ENCODE assay signal across 9 cellular contexts in genomic region chr12:53207042-53207441, GRCh38. TPM values are rescaled to one million over a fixed set of nuclear protein-coding genes. Genes with fewer than 3 reads are reported as not detected.
DNase-seq lines count a peak whose midpoint lies in the region; ATAC-seq and TF ChIP-seq lines count a peak whose summit lies in the region.
"Had no signal": no experiment of that assay in that cellular context is flagged by ENCODE, and none has a peak within 500 bp of the region (broad histone marks: within the 10 kb centered on the region; RNA-seq: fewer than 3 reads in every experiment).

ITGB7 (minus strand) TSS chr12:53207251; CDS start chr12:53200443, 6,808 bp downstream.

- peaks cover 6 to 12% of the 10 kb centered on the region in 2 donors for H3K36me3 ChIP-seq in mucosa of rectum (ENCODE audit: control insufficient read depth in 2 of 2, insufficient read depth in 2 of 2, low read length in 2 of 2)
- peaks cover 0 to 24% (median 22%) of the 10 kb centered on the region in 9 donors for H3K36me3 ChIP-seq in heart left ventricle

- peak within 1 kb of the TSS; percentile 83 for H3K4me3 Mint-ChIP-seq in activated CD8-positive, alpha-beta T cell treated with anti-CD3 and anti-CD28 coated beads, Interleukin-2, amount 10 ng/mL, durations not matched to agents 7 days and 5 days

- H3K4me1 ChIP-seq in mucosa of rectum (ENCODE audit: control insufficient read depth in 2 of 2, insufficient read depth in 2 of 2, low read length in 2 of 2) (peaks cover 9 to 21% of the 10 kb centered on the region in 2 donors), heart left ventricle (peaks cover 0 to 69% (median 10%) of the 10 kb centered on the region in 12 donors)

- H3K27me3 ChIP-seq in mucosa of rectum (ENCODE audit: control insufficient read depth in 2 of 2, insufficient read depth in 2 of 2, low read length in 2 of 2) = no peaks in the 10 kb centered on the region
- H3K27me3 ChIP-seq in heart left ventricle = no peaks in the 10 kb centered on the region

- intact Hi-C loops in heart left ventricle (cut with DNase I) = no loop called here

- no peak for TF ChIP-seq POLR2A in heart left ventricle (IDR thresholded peaks at IDR 0.05)

- DNase-seq in DMS153 (lab: John Stamatoyannopoulos, UW) = peak; percentile 24
- no peak for DNase-seq in DMS153 treated with DMSO at 0.1 percent for 48 hours (lab: John Stamatoyannopoulos, UW; ENCODE audit: unreplicated experiment)
- peak in 59 of 76 experiments; percentile 12 to 75 (median 44) for DNase-seq in HUDEP-2 (lab: John Stamatoyannopoulos, UW; ENCODE audit: unreplicated experiment in 76 of 76)
- DNase-seq in activated CD8-positive, alpha-beta T cell treated with anti-CD3 and anti-CD28 coated beads, Interleukin-2, amount 10 ng/mL, durations not matched to agents 7 days and 5 days = peak; percentile 89
- DNase-seq in NCI-H524 treated with DMSO at 0.1 percent for 48 hours (lab: John Stamatoyannopoulos, UW) = no peak
- DNase-seq in foreskin melanocyte = no peak
- DNase-seq in heart left ventricle = no peak

- ATAC-seq in activated CD8-positive, alpha-beta T cell treated with anti-CD3 and anti-CD28 coated beads, Interleukin-2, amount 10 ng/mL, durations not matched to agents 7 days and 5 days = peak; percentile 75
- ATAC-seq in heart left ventricle = no peak

- H3K27me3 Mint-ChIP-seq in activated CD8-positive, alpha-beta T cell treated with anti-CD3 and anti-CD28 coated beads, Interleukin-2, amount 10 ng/mL, durations not matched to agents 7 days and 5 days (ENCODE audit: low read depth) = no peaks in the 10 kb centered on the region

- H3K36me3 Mint-ChIP-seq in activated CD8-positive, alpha-beta T cell treated with anti-CD3 and anti-CD28 coated beads, Interleukin-2, amount 10 ng/mL, durations not matched to agents 7 days and 5 days (ENCODE audit: low read depth) = peaks cover 68% of the 10 kb centered on the region

- WGBS in heart left ventricle, 4 donors = 54 to 73% (median 62%) methylated on average over 5 of the region's 5 CpGs

- CTCF ChIA-PET in activated CD8-positive, alpha-beta T cell treated with anti-CD3 and anti-CD28 coated beads, Interleukin-2, amount 10 ng/mL, durations not matched to agents 7 days and 5 days (lab: Charles Lee) = interaction anchor here (1.1 to 12.7 kb wide), 5 partner anchors 12 to 114 kb away, joined by 5 to 192 read pairs (median 30); partner anchors contain the start of genes AAAS, MYG1 and PFDN5

- no peak for TF ChIP-seq CTCF in heart left ventricle (IDR thresholded peaks at IDR 0.05)

- POLR2A ChIA-PET in activated CD8-positive, alpha-beta T cell treated with anti-CD3 and anti-CD28 coated beads, Interleukin-2, amount 10 ng/mL, durations not matched to agents 7 days and 5 days (lab: Charles Lee) = interaction anchor here (0.6 to 4.6 kb wide), 7 partner anchors 8 to 118 kb away, joined by 3 to 46 read pairs (median 4); partner anchors contain the start of gene ESPL1

- H3K4me3 ChIP-seq in mucosa of rectum (ENCODE audit: low read length in 2 of 2) = peak within 1 kb of the TSS; percentile 2 to 71
- peak within 1 kb of the TSS in 1 of 12 donors; percentile 56 for H3K4me3 ChIP-seq in heart left ventricle

- H3K27ac ChIP-seq in mucosa of rectum (ENCODE audit: low read depth in 2 of 2, low read length in 2 of 2) (peak within 1 kb of the TSS; percentile 32 to 60), heart left ventricle (peak within 1 kb of the TSS in 4 of 12 donors; percentile 18 to 85 (median 30))
- H3K27ac ChIP-seq: 22Rv1 had no signal

- H3K4me1 Mint-ChIP-seq in activated CD8-positive, alpha-beta T cell treated with anti-CD3 and anti-CD28 coated beads, Interleukin-2, amount 10 ng/mL, durations not matched to agents 7 days and 5 days (ENCODE audit: low read depth) = peaks cover 80% of the 10 kb centered on the region

- peak within 1 kb of the TSS; percentile 95 for H3K27ac Mint-ChIP-seq in activated CD8-positive, alpha-beta T cell treated with anti-CD3 and anti-CD28 coated beads, Interleukin-2, amount 10 ng/mL, durations not matched to agents 7 days and 5 days

- no peaks in the 10 kb centered on the region for H3K9me3 Mint-ChIP-seq in activated CD8-positive, alpha-beta T cell treated with anti-CD3 and anti-CD28 coated beads, Interleukin-2, amount 10 ng/mL, durations not matched to agents 7 days and 5 days (ENCODE audit: insufficient read depth)

- H3K9ac ChIP-seq in mucosa of rectum (ENCODE audit: low read depth in 1 of 2, low read length in 2 of 2) = peak within 1 kb of the TSS; percentile 4 to 66

- H3K9me3 ChIP-seq in mucosa of rectum (ENCODE audit: control insufficient read depth in 2 of 2, low read length in 2 of 2) = no peaks in the 10 kb centered on the region
- no peaks in the 10 kb centered on the region for H3K9me3 ChIP-seq in heart left ventricle

RNA-seq across cellular contexts. Expression of gene ITGB7, which starts in this region (rescaled TPM):
- 100 to 1,000 TPM; 500 to 503 TPM for total RNA-seq in activated CD8-positive, alpha-beta T cell treated with anti-CD3 and anti-CD28 coated beads, Interleukin-2, amount 10 ng/mL, durations not matched to agents 7 days and 5 days
- total RNA-seq in heart left ventricle = 10 to 100 TPM in 1 of 9 donors, 1 to 10 TPM in 5, under 1 TPM in 3; 0.12 to 11.6 (median 1.4) TPM
- under 1 TPM; 0.50 to 0.75 TPM for polyA plus RNA-seq in heart left ventricle

Comparison
In these comparisons a context has a peak if more than half of its experiments do, and no peak if none do; other contexts are left out.
1. RNA of gene ITGB7 (total RNA-seq): 500 to 503 TPM in activated CD8-positive, alpha-beta T cell treated with anti-CD3 and anti-CD28 coated beads, Interleukin-2, amount 10 ng/mL, durations not matched to agents 7 days and 5 days; 0.12 to 11.6 TPM in heart left ventricle; every median in the first group is over 10 times any median in the second.
2. DNase-seq: peak in DMS153 (single experiment), HUDEP-2 (59 of 76) and activated CD8-positive, alpha-beta T cell treated with anti-CD3 and anti-CD28 coated beads, Interleukin-2, amount 10 ng/mL, durations not matched to agents 7 days and 5 days (single experiment); none in DMS153 treated with DMSO at 0.1 percent for 48 hours (single experiment), NCI-H524 treated with DMSO at 0.1 percent for 48 hours (single experiment), foreskin melanocyte (single experiment) and heart left ventricle (0 of 5).